In the genomic region with DNA sequence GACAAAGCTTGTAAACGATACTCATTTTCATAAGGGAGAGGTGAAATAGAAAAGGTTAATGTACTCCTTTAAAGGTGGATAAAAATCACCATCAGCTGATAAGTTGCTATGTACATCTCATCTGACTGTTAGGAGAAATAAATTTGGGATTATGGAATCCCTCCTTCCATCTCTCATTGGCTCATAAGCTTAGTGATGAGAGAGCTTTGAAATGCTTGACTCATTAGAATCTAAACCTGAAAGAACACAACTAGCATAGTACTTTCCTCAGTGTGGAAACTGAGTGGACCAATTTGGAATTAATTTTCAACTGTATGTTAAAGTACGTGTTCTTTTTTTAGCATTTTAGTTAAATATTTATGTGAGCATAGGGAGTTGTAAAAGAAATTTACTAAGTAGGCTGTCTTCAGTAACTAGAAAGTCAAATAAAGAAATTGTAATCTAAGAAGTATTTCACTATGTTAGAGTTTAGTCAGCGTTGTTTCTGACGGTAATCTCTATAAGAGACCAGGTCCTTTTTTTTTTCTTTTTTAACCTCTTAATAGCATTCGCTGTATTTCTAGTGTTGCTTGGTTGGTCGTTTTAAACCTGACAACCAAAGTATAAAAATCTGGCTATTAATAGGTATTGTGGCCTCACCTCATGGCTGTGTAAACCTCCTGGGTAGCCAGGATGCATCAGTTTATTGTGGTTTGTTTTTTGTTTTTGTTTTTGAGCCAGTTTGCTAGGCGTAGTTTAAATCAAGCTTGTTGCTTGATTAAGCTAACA, we compare ENCODE assay signal across 13 cellular contexts. TPM values are rescaled to one million over a fixed set of nuclear protein-coding genes. Genes with fewer than 3 reads are reported as not detected.
DNase-seq lines count a peak whose midpoint lies in the region; ATAC-seq and TF ChIP-seq lines count a peak whose summit lies in the region.
"Had no signal": no experiment of that assay in that cellular context is flagged by ENCODE, and none has a peak within 500 bp of the region (broad histone marks: within the 10 kb centered on the region; RNA-seq: fewer than 3 reads in every experiment).

No MANE protein-coding gene starts in this region.

- no peak overlapping the region for H3K4me3 Mint-ChIP-seq in endothelial cell (ENCODE audit: unreplicated experiment)
- H3K4me3 Mint-ChIP-seq: activated B cell treated with CpG ODN at 0.5 μM for 24 hours, nephron had no signal

- no peaks in the 10 kb centered on the region for H3K9me3 Mint-ChIP-seq in endothelial cell (ENCODE audit: unreplicated experiment)
- H3K9me3 Mint-ChIP-seq: activated B cell treated with CpG ODN at 0.5 μM for 24 hours, nephron had no signal

- TF ChIP-seq CTCF in AG10803 (conservative IDR thresholded peaks at IDR 0.05; ENCODE audit: low read length), result no peak
- TF ChIP-seq CTCF in ascending aorta (IDR thresholded peaks at IDR 0.05), result no peak
- no peak for TF ChIP-seq CTCF in endothelial cell (IDR thresholded peaks at IDR 0.05; ENCODE audit: unreplicated experiment)

- no peaks in the 10 kb centered on the region for H3K9me3 ChIP-seq in ascending aorta
- H3K9me3 ChIP-seq: transverse colon had no signal

- H3K4me1 ChIP-seq in ascending aorta, result peaks cover 0 to 10% of the 10 kb centered on the region in 2 donors

- no peak for ATAC-seq in HG03469 (IDR thresholded peaks at IDR 0.05; ENCODE audit: unreplicated experiment)
- ATAC-seq in HG03025 (IDR thresholded peaks at IDR 0.05; ENCODE audit: low FRiP score, unreplicated experiment), result no peak
- no peak for ATAC-seq in HG03571 (IDR thresholded peaks at IDR 0.05; ENCODE audit: unreplicated experiment)

- H3K27ac Mint-ChIP-seq in endothelial cell (ENCODE audit: unreplicated experiment), result no peak overlapping the region
- H3K27ac Mint-ChIP-seq: activated B cell treated with CpG ODN at 0.5 μM for 24 hours had no signal

- H3K4me3 ChIP-seq in AG10803 (ENCODE audit: low read length), result no peak overlapping the region
- H3K4me3 ChIP-seq in ascending aorta, result no peak overlapping the region
- H3K4me3 ChIP-seq: transverse colon had no signal

- intact Hi-C loops in ascending aorta (cut with DNase I), result no loop called here

- peaks cover 34 to 61% of the 10 kb centered on the region in 2 donors for H3K36me3 ChIP-seq in ascending aorta

- H3K36me3 Mint-ChIP-seq in endothelial cell (ENCODE audit: low read depth, unreplicated experiment), result peaks cover 21% of the 10 kb centered on the region

- no peaks in the 10 kb centered on the region for H3K27me3 Mint-ChIP-seq in endothelial cell (ENCODE audit: unreplicated experiment)
- H3K27me3 Mint-ChIP-seq: activated B cell treated with CpG ODN at 0.5 μM for 24 hours had no signal

- H3K27me3 ChIP-seq in ascending aorta, result no peaks in the 10 kb centered on the region
- H3K27me3 ChIP-seq: transverse colon had no signal

- H3K4me1 Mint-ChIP-seq in endothelial cell (ENCODE audit: unreplicated experiment), result no peaks in the 10 kb centered on the region
- H3K4me1 Mint-ChIP-seq: activated B cell treated with CpG ODN at 0.5 μM for 24 hours, nephron had no signal

- DNase-seq in AG10803 (ENCODE audit: low read depth), result peak; percentile 8
- DNase-seq in HS-5 (ENCODE audit: low read depth), result peak; percentile 23
- no peak for DNase-seq in ascending aorta (ENCODE audit: low spot score in 2 of 2)
- DNase-seq in lung microvascular endothelial cell (ENCODE audit: low read depth in 2 of 2), result peak; percentile 36 to 37
- no peak for DNase-seq in endothelial cell (ENCODE audit: low spot score)
- DNase-seq: activated B cell treated with CpG ODN at 0.5 μM for 24 hours; NCI-H1417; stimulated activated CD4-positive, alpha-beta T cell treated with anti-CD3 and anti-CD28 coated beads, Interleukin-4, amount 100 ng/mL, for 24 hours; transverse colon had no signal

- peak overlapping the region; percentile 69 to 70 for H3K27ac ChIP-seq in ascending aorta

RNA-seq across cellular contexts. Expression of a gene that starts 34.4 kb away (rescaled TPM):
- total RNA-seq in ascending aorta (19.6 TPM), lung microvascular endothelial cell (20.5 and 24.2 TPM in 2 replicates), endothelial cell (ENCODE audit: unreplicated experiment) (50.1 TPM)

Comparison
In these comparisons a context has a peak if more than half of its experiments do, and no peak if none do; other contexts are left out.
1. DNase-seq: peak in AG10803 (single experiment), HS-5 (single experiment) and lung microvascular endothelial cell (2 of 2); none in ascending aorta (0 of 2) and endothelial cell (single experiment).